In the genomic region with DNA sequence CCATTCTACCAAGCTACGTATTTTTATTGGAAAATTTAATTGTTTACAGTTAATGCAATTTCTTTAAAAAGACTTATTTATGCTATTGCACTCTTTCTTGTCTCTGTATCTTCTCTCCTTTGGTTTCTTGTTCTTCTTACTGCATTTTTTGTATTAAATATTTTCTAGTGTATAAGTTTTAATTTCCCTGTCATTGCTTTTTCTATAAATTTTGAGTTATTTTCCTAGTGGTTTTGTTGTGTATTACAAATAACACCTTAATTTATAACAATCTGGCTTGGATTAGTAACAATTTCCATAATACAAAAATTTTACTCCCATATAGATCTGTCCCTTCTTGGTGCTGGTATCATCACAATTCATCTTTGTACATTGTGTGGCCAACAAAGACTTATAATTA, we compare ENCODE assay signal across 25 cellular contexts.
DNase-seq lines count a peak whose midpoint lies in the region; ATAC-seq, FAIRE-seq and TF ChIP-seq lines count a peak whose summit lies in the region.
"Had no signal": no experiment of that assay in that cellular context is flagged by ENCODE, and none has a peak within 500 bp of the region (broad histone marks: within the 10 kb centered on the region; RNA-seq: fewer than 3 reads in every experiment).

No MANE protein-coding gene starts in this region.

- FAIRE-seq in frontal cortex (lab: Jason Lieb, UNC) = peak; percentile 6
- no peak for FAIRE-seq in GM12892 (lab: Jason Lieb, UNC)
- FAIRE-seq: GM12878, GM19239 had no signal

- H3K4me1 ChIP-seq in endodermal cell (ENCODE audit: control insufficient read depth, insufficient read depth, low read length) = no peaks in the 10 kb centered on the region
- H3K4me1 ChIP-seq: BE2C, BLaER1 had no signal

- no peak overlapping the region for H3K4me3 ChIP-seq in endodermal cell (ENCODE audit: low read length)
- H3K4me3 ChIP-seq: BLaER1, GM12878 had no signal

- TF ChIP-seq POLR2A in GM12892 (IDR thresholded peaks at IDR 0.05; ENCODE audit: low read depth, low read length) = no peak

- no peak overlapping the region for H3K9ac ChIP-seq in endodermal cell (ENCODE audit: extremely low read depth, low read length, poor library complexity, severe bottlenecking)
- H3K9ac ChIP-seq: BLaER1 had no signal

- H3K36me3 ChIP-seq in endodermal cell (ENCODE audit: control insufficient read depth, insufficient read depth, low read length) = no peaks in the 10 kb centered on the region
- H3K36me3 ChIP-seq: BE2C, BLaER1 had no signal

- DNase-seq in endodermal cell (no peak), frontal cortex (ENCODE audit: low spot score in 2 of 2) (no peak), type B pancreatic cell (ENCODE audit: extremely low spot score, unreplicated experiment) (no peak), GM12892 (ENCODE audit: insufficient read length) (no peak), germinal center (ENCODE audit: low spot score) (no peak)
- DNase-seq: 8988T; ACHN; BE2C; C1 segment of cervical spinal cord; CD4-positive, alpha-beta memory T cell; CD4-positive, CD25-positive, alpha-beta regulatory T cell; CD8-positive, alpha-beta memory T cell; COR-L47; DMS 273 treated with DMSO at 0.1 percent for 48 hours; DMS153; DMS53; DMS79; DND-41; EL; GDM1 had no signal

- H3K27ac Mint-ChIP-seq in endodermal cell (no peak overlapping the region), type B pancreatic cell (no peak overlapping the region)
- H3K27ac Mint-ChIP-seq: CD14-positive monocyte; CD4-positive, alpha-beta memory T cell; CD4-positive, CD25-positive, alpha-beta regulatory T cell; CD8-positive, alpha-beta memory T cell had no signal

- no peaks in the 10 kb centered on the region for H3K4me1 Mint-ChIP-seq in endodermal cell
- no peaks in the 10 kb centered on the region for H3K4me1 Mint-ChIP-seq in type B pancreatic cell (ENCODE audit: unreplicated experiment)
- H3K4me1 Mint-ChIP-seq: CD14-positive monocyte; CD4-positive, alpha-beta memory T cell; CD4-positive, CD25-positive, alpha-beta regulatory T cell; CD8-positive, alpha-beta memory T cell had no signal

- peaks cover 6% of the 10 kb centered on the region for H3K9me3 Mint-ChIP-seq in endodermal cell
- H3K9me3 Mint-ChIP-seq in type B pancreatic cell = no peaks in the 10 kb centered on the region

- TF ChIP-seq CTCF in endodermal cell (conservative IDR thresholded peaks at IDR 0.05) = peak; percentile 24
- TF ChIP-seq CTCF in type B pancreatic cell (conservative IDR thresholded peaks at IDR 0.05) = peak; percentile 55

- no peaks in the 10 kb centered on the region for H3K27me3 Mint-ChIP-seq in endodermal cell (ENCODE audit: insufficient read depth)
- H3K27me3 Mint-ChIP-seq in type B pancreatic cell = no peaks in the 10 kb centered on the region
- H3K27me3 Mint-ChIP-seq: CD4-positive, alpha-beta memory T cell; CD4-positive, CD25-positive, alpha-beta regulatory T cell; CD8-positive, alpha-beta memory T cell had no signal

- whole genome bisulfite sequencing in endodermal cell (ENCODE audit: insufficient coverage in 1 of 2, insufficient read length in 1 of 2), 2 experiments = no CpG with 5 or more reads among the region's 1 CpG

- no peak overlapping the region for H3K27ac ChIP-seq in endodermal cell (ENCODE audit: low read depth, low read length)
- H3K27ac ChIP-seq: BLaER1 had no signal

- no peak for ATAC-seq in GM21367 (IDR thresholded peaks at IDR 0.05; ENCODE audit: unreplicated experiment)
- ATAC-seq: GM12878 had no signal

- no peaks in the 10 kb centered on the region for H3K27me3 ChIP-seq in endodermal cell (ENCODE audit: control insufficient read depth, insufficient read depth, low read length, poor library complexity, severe bottlenecking)
- H3K27me3 ChIP-seq: BE2C, BLaER1 had no signal

- H3K36me3 Mint-ChIP-seq in endodermal cell (ENCODE audit: low read depth) (no peaks in the 10 kb centered on the region), type B pancreatic cell (no peaks in the 10 kb centered on the region)
- H3K36me3 Mint-ChIP-seq: CD14-positive monocyte; CD4-positive, alpha-beta memory T cell; CD4-positive, CD25-positive, alpha-beta regulatory T cell; CD8-positive, alpha-beta memory T cell had no signal

- H3K4me3 Mint-ChIP-seq in endodermal cell = no peak overlapping the region
- H3K4me3 Mint-ChIP-seq in type B pancreatic cell = no peak overlapping the region
- H3K4me3 Mint-ChIP-seq: CD14-positive monocyte; CD4-positive, alpha-beta memory T cell; CD4-positive, CD25-positive, alpha-beta regulatory T cell; CD8-positive, alpha-beta memory T cell had no signal

- no peaks in the 10 kb centered on the region for H3K9me3 ChIP-seq in endodermal cell (ENCODE audit: control insufficient read depth, low read length)
- H3K9me3 ChIP-seq: BE2C, BLaER1 had no signal
